9 cellular contexts compared by ENCODE assay signal in genomic region chr11:46916669-46917108, GRCh38. TPM values are rescaled to one million over a fixed set of nuclear protein-coding genes. Genes with fewer than 3 reads are reported as not detected.
DNase-seq lines count a peak whose midpoint lies in the region; ATAC-seq, FAIRE-seq and TF ChIP-seq lines count a peak whose summit lies in the region.
"Had no signal": no experiment of that assay in that cellular context is flagged by ENCODE, and none has a peak within 500 bp of the region (broad histone marks: within the 10 kb centered on the region; RNA-seq: fewer than 3 reads in every experiment).

No MANE protein-coding gene starts in this region.

- TF ChIP-seq POLR2A in spleen (IDR thresholded peaks at IDR 0.05) = peak in 1 of 3 donors; percentile 28

- peak overlapping the region; percentile 86 for H3K4me2 ChIP-seq in OCI-LY3 (ENCODE audit: low read length)

- peak overlapping the region; percentile 55 to 79 (median 72) for H3K4me3 Mint-ChIP-seq in immature natural killer cell

- peak; percentile 77 for ATAC-seq in Right ventricle myocardium inferior
- no peak for ATAC-seq in HG03565 (IDR thresholded peaks at IDR 0.05; ENCODE audit: unreplicated experiment)

- no peaks in the 10 kb centered on the region for H3K79me2 ChIP-seq in OCI-LY3 (ENCODE audit: low read length)

- H3K9me3 Mint-ChIP-seq in immature natural killer cell = no peaks in the 10 kb centered on the region

- H3K4me3 ChIP-seq in OCI-LY3 (ENCODE audit: low read length) (peak overlapping the region; percentile 84), bronchial epithelial cell (ENCODE audit: low read depth, low read length) (peak overlapping the region; percentile 57), spleen (peak overlapping the region; percentile 55 to 84 (median 62))

- H3K4me1 ChIP-seq in OCI-LY3 (ENCODE audit: low read length) (peaks cover 18% of the 10 kb centered on the region), spleen (peaks cover 10 to 82% (median 61%) of the 10 kb centered on the region in 6 donors)

- H3K27me3 ChIP-seq in OCI-LY3 (ENCODE audit: low read depth, low read length) = peaks cover 35% of the 10 kb centered on the region
- H3K27me3 ChIP-seq in bronchial epithelial cell (ENCODE audit: control insufficient read depth, insufficient read depth, low read length) = no peaks in the 10 kb centered on the region
- H3K27me3 ChIP-seq in spleen (replicated peaks in 1 of 7) = peaks cover 0 to 78% (median 35%) of the 10 kb centered on the region in 7 donors

- TF ChIP-seq CTCF in OCI-LY3 (IDR thresholded peaks at IDR 0.05; ENCODE audit: low read depth, low read length) (peak; percentile 8; the same call in 1 of the 2 replicates), bronchial epithelial cell (IDR thresholded peaks at IDR 0.05; ENCODE audit: insufficient read depth, low read length, severe bottlenecking) (peak; percentile 4), spleen (IDR thresholded peaks at IDR 0.05 in 8 of 11, conservative IDR thresholded peaks at IDR 0.05 in 3 of 11) (no peak)

- peaks cover 11 to 40% (median 36%) of the 10 kb centered on the region in 3 donors for H3K27me3 Mint-ChIP-seq in immature natural killer cell (ENCODE audit: low read depth in 3 of 3)

- H3K27ac Mint-ChIP-seq in immature natural killer cell = no peak overlapping the region

- no peaks in the 10 kb centered on the region for H4K20me1 ChIP-seq in OCI-LY3 (ENCODE audit: insufficient read depth, low read length)

- no peaks in the 10 kb centered on the region for H3K36me3 ChIP-seq in OCI-LY3 (replicated peaks; ENCODE audit: low read depth, low read length)
- H3K36me3 ChIP-seq in bronchial epithelial cell (ENCODE audit: control insufficient read depth, insufficient read depth, low read length) = no peaks in the 10 kb centered on the region
- no peaks in the 10 kb centered on the region for H3K36me3 ChIP-seq in spleen

- intact Hi-C loops in Right ventricle myocardium inferior (cut with DNase I) (loop anchor here (2.0 kb wide), 1 partner anchor 88 kb away; no protein-coding TSS in a partner anchor), cardiac septum (cut with DNase I) (loop anchor here (5.0 to 10.0 kb wide), 2 partner anchors 86 to 438 kb away; partner anchors contain the start of gene MYBPC3), spleen (cut with DNase I; ENCODE audit: low total_unique reads) (no loop called here)

- no peak for DNase-seq in Right ventricle myocardium inferior (ENCODE audit: missing footprints)
- DNase-seq in cardiac septum (ENCODE audit: low spot score) = no peak
- DNase-seq in bronchial epithelial cell (ENCODE audit: low read depth) = peak; percentile 73
- no peak for DNase-seq in immature natural killer cell
- DNase-seq in spleen = no peak
- DNase-seq in NCI-H2107 (lab: John Stamatoyannopoulos, UW) = no peak

- H3K27ac ChIP-seq in OCI-LY3 (ENCODE audit: low read length) (no peak overlapping the region), spleen (peak overlapping the region in 7 of 8 donors; percentile 35 to 77 (median 63))

- peak overlapping the region; percentile 66 for H3K9ac ChIP-seq in OCI-LY3 (ENCODE audit: low read length)

- H3K36me3 Mint-ChIP-seq in immature natural killer cell = no peaks in the 10 kb centered on the region

- peaks cover 27 to 30% of the 10 kb centered on the region in 2 donors for H3K4me1 Mint-ChIP-seq in immature natural killer cell

- no peaks in the 10 kb centered on the region for H3K9me3 ChIP-seq in OCI-LY3 (ENCODE audit: insufficient read depth, low read length)
- H3K9me3 ChIP-seq in spleen = no peaks in the 10 kb centered on the region

- H2AFZ ChIP-seq in OCI-LY3 (ENCODE audit: low read depth, low read length) = no peak overlapping the region

- FAIRE-seq in bronchial epithelial cell (lab: Jason Lieb, UNC) = no peak

- 0 to 1% (median 1%) methylated on average over 16 of the region's 16 CpGs for WGBS in spleen, 5 donors

RNA-seq across cellular contexts. Expression of gene LRP4, which starts 1.7 kb away (rescaled TPM):
- total RNA-seq in Right ventricle myocardium inferior (17.5 TPM), cardiac septum (26.8 TPM), bronchial epithelial cell (3.3 and 5.0 TPM in 2 replicates), spleen (10 to 100 TPM; 13.2 to 30.7 (median 23.9) TPM)
- polyA plus RNA-seq in immature natural killer cell (not detected), spleen (1 to 10 TPM in 2 of 3 donors, under 1 TPM in 1; 0.88 to 7.0 (median 3.6) TPM)
- total RNA-seq: mononuclear cell had no signal

RNA-seq across cellular contexts. Expression of gene CSTPP1, which starts 19.9 kb away (rescaled TPM):
- total RNA-seq in Right ventricle myocardium inferior (11.0 TPM), cardiac septum (13.2 TPM), bronchial epithelial cell (6.6 and 9.1 TPM in 2 replicates), spleen (10 to 100 TPM; 10.9 to 23.0 (median 16.2) TPM)
- polyA plus RNA-seq in immature natural killer cell (10 to 100 TPM; 13.2 to 24.1 (median 22.0) TPM), spleen (10 to 100 TPM in 1 of 3 donors, 1 to 10 TPM in 2; 8.6 to 10.8 (median 9.8) TPM)

Comparison
In these comparisons a context has a peak if more than half of its experiments do, and no peak if none do; other contexts are left out.
1. CTCF ChIP-seq: peak in OCI-LY3 (single experiment) and bronchial epithelial cell (single experiment); none in spleen (0 of 11).
2. Peak in every context shown above with its lines, with median percentiles within 50 percentile points of each other: H3K4me3 ChIP-seq.